ENCODE assay signal across 8 cellular contexts in genomic region chr15:92883643-92884458, GRCh38.
DNase-seq lines count a peak whose midpoint lies in the region; ATAC-seq and TF ChIP-seq lines count a peak whose summit lies in the region.

No MANE protein-coding gene starts in this region.

- peaks cover 46% of the 10 kb centered on the region for H3K4me1 Mint-ChIP-seq in stimulated activated naive CD8-positive, alpha-beta T cell treated with anti-CD3 and anti-CD28 coated beads, Interleukin-15, amount 100 ng/mL, for 72 hours

- TF ChIP-seq CTCF in GM12865 (IDR thresholded peaks at IDR 0.05; ENCODE audit: insufficient read depth, low read depth, low read length, missing control alignments): no peak

- no peaks in the 10 kb centered on the region for H3K27me3 Mint-ChIP-seq in stimulated activated naive CD8-positive, alpha-beta T cell treated with anti-CD3 and anti-CD28 coated beads, Interleukin-15, amount 100 ng/mL, for 72 hours

- DNase-seq in GM12865 (ENCODE audit: low read depth) (peak; percentile 59), NCI-H1417 (lab: John Stamatoyannopoulos, UW) (peak; percentile 54 to 89 (median 80)), amniotic epithelial cell (ENCODE audit: low read depth) (peak; percentile 52), inferior parietal cortex (ENCODE audit: extremely low spot score) (peak; percentile 55), D341Med (ENCODE audit: low spot score) (no peak), NCI-H345 (lab: John Stamatoyannopoulos, UW) (no peak)
- DNase-seq in stimulated activated naive CD8-positive, alpha-beta T cell treated with anti-CD3 and anti-CD28 coated beads, Interleukin-15, amount 100 ng/mL, for 72 hours: peak; percentile 40 to 42

- no peaks in the 10 kb centered on the region for H3K9me3 Mint-ChIP-seq in stimulated activated naive CD8-positive, alpha-beta T cell treated with anti-CD3 and anti-CD28 coated beads, Interleukin-15, amount 100 ng/mL, for 72 hours

- peak overlapping the region; percentile 75 for H3K4me3 ChIP-seq in GM12865 (ENCODE audit: low read depth, low read length)

- peak overlapping the region; percentile 89 to 94 for H3K4me3 Mint-ChIP-seq in stimulated activated naive CD8-positive, alpha-beta T cell treated with anti-CD3 and anti-CD28 coated beads, Interleukin-15, amount 100 ng/mL, for 72 hours

- peak; percentile 3 for ATAC-seq in stimulated activated naive CD8-positive, alpha-beta T cell treated with anti-CD3 and anti-CD28 coated beads, Interleukin-15, amount 100 ng/mL, for 72 hours
- no peak for ATAC-seq in HG03135 (IDR thresholded peaks at IDR 0.05; ENCODE audit: unreplicated experiment)

- peak overlapping the region; percentile 99 for H3K27ac Mint-ChIP-seq in stimulated activated naive CD8-positive, alpha-beta T cell treated with anti-CD3 and anti-CD28 coated beads, Interleukin-15, amount 100 ng/mL, for 72 hours

Comparison
In these comparisons a context has a peak if more than half of its experiments do, and no peak if none do; other contexts are left out.
1. DNase-seq: peak in GM12865 (single experiment), NCI-H1417 (3 of 3), amniotic epithelial cell (single experiment), inferior parietal cortex (single experiment) and stimulated activated naive CD8-positive, alpha-beta T cell treated with anti-CD3 and anti-CD28 coated beads, Interleukin-15, amount 100 ng/mL, for 72 hours (2 of 2); none in D341Med (single experiment) and NCI-H345 (single experiment).